ENCODE assay signal across 10 cellular contexts in the genomic region with DNA sequence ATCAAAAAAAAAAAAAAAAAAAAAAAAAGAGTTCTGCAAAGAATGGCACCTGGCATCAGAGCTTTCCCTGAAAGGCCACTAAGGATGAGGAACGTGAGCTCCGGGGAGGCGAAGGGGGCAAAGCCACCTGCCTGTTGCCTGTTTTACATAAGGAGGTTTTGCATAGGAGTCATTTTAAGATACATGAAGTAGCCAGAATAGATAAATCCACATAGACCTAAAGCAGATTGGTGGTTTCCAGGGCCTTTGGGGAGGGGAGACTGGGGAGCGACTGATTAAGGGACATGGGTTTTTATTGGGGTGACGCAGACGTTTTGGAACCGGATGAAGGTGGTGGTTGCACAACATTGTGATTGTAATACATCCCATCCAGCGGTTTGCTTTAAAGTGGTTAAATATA. TPM values are rescaled to one million over a fixed set of nuclear protein-coding genes. Genes with fewer than 3 reads are reported as not detected.
DNase-seq lines count a peak whose midpoint lies in the region; ATAC-seq and TF ChIP-seq lines count a peak whose summit lies in the region.
"Had no signal": no experiment of that assay in that cellular context is flagged by ENCODE, and none has a peak within 500 bp of the region (broad histone marks: within the 10 kb centered on the region; RNA-seq: fewer than 3 reads in every experiment).

No MANE protein-coding gene starts in this region.

- H3K4me1 ChIP-seq in mesenchymal stem cell (ENCODE audit: control insufficient read depth, insufficient read depth, low read depth, low read length) (peaks cover 72% of the 10 kb centered on the region), PC-9 (replicated peaks; ENCODE audit: insufficient read depth) (peaks cover 24% of the 10 kb centered on the region)

- H3K4ac ChIP-seq in mesenchymal stem cell (ENCODE audit: low read depth in 1 of 2, low read length in 2 of 2), result no peak overlapping the region

- H3F3A ChIP-seq in PC-9 (ENCODE audit: insufficient read depth, low read depth), result peaks cover 17% of the 10 kb centered on the region

- H2AFZ ChIP-seq in mesenchymal stem cell (ENCODE audit: low read depth, low read length) (no peak overlapping the region), PC-9 (no peak overlapping the region)

- intact Hi-C loops in PC-9 (cut with micrococcal nuclease; ENCODE audit: unreplicated experiment), result loop anchor here (10.0 kb wide), 1 partner anchor 220 kb away; no protein-coding TSS in a partner anchor

- H3K4me2 ChIP-seq in mesenchymal stem cell (ENCODE audit: low read length, poor library complexity, severe bottlenecking) (no peak overlapping the region), PC-9 (no peak overlapping the region)

- no peaks in the 10 kb centered on the region for H3K9me2 ChIP-seq in PC-9 (ENCODE audit: insufficient read depth)

- H3K79me2 ChIP-seq in PC-9 (ENCODE audit: low read depth), result peaks cover 86% of the 10 kb centered on the region

- no peak overlapping the region for H2AK5ac ChIP-seq in mesenchymal stem cell (ENCODE audit: low read length, severe bottlenecking)

- peaks cover 33% of the 10 kb centered on the region for H4K20me1 ChIP-seq in PC-9 (ENCODE audit: insufficient read depth)

- H3K27me3 ChIP-seq in mesenchymal stem cell (ENCODE audit: control insufficient read depth in 1 of 2, insufficient read depth in 1 of 2, low read length in 2 of 2) (no peaks in the 10 kb centered on the region), PC-9 (ENCODE audit: insufficient read depth, low read depth) (no peaks in the 10 kb centered on the region)

- ATAC-seq in GM21717 (IDR thresholded peaks at IDR 0.05; ENCODE audit: unreplicated experiment), result peak; percentile 51

- H4K91ac ChIP-seq in mesenchymal stem cell (ENCODE audit: low read length), result no peak overlapping the region

- POLR2A ChIA-PET in PC-9 (lab: Charles Lee; ENCODE audit: unreplicated experiment), result interaction anchor here (0.5 kb wide), 1 partner anchor 22 kb away, joined by 3 read pairs; no protein-coding TSS in a partner anchor

- no peak overlapping the region for H3K9ac ChIP-seq in mesenchymal stem cell (ENCODE audit: low read length)

- CTCF ChIA-PET in PC-9 (lab: Charles Lee), result interaction anchor here (0.8 kb wide), 1 partner anchor 27 kb away, joined by 5 read pairs; no protein-coding TSS in a partner anchor

- no peak overlapping the region for H4K8ac ChIP-seq in mesenchymal stem cell (ENCODE audit: low read length)

- H3K9me3 ChIP-seq in mesenchymal stem cell (ENCODE audit: control insufficient read depth, low read length) (no peaks in the 10 kb centered on the region), PC-9 (ENCODE audit: insufficient read depth, low read depth) (no peaks in the 10 kb centered on the region)

- peaks cover 35 to 55% of the 10 kb centered on the region in 2 experiments for H3K36me3 ChIP-seq in mesenchymal stem cell (ENCODE audit: control insufficient read depth in 1 of 2, insufficient read depth in 2 of 2, low read depth in 1 of 2, low read length in 2 of 2)
- H3K36me3 ChIP-seq in PC-9 (ENCODE audit: low read depth), result no peaks in the 10 kb centered on the region

- WGBS in mesenchymal stem cell, result 83% methylated on average over 8 of the region's 8 CpGs

- no peak overlapping the region for H3K14ac ChIP-seq in mesenchymal stem cell (ENCODE audit: low read length in 2 of 2)

- H2BK5ac ChIP-seq in mesenchymal stem cell (ENCODE audit: low read depth, low read length, poor library complexity, severe bottlenecking), result no peak overlapping the region

- H3K79me1 ChIP-seq in mesenchymal stem cell (replicated peaks; ENCODE audit: low read length, poor library complexity, severe bottlenecking), result no peaks in the 10 kb centered on the region

- no TSS peak for BruUV-seq in PC-9 (replicated peaks; lab: Mats Ljungman, UMichigan)

- DNase-seq in GM13976 (ENCODE audit: low spot score) (peak; percentile 74), LoVo (ENCODE audit: low spot score) (peak; percentile 56), mesenchymal stem cell (no peak), PC-9 (no peak), DMS53 treated with DMSO at 0.1 percent for 48 hours (lab: John Stamatoyannopoulos, UW; ENCODE audit: unreplicated experiment) (no peak), medulla oblongata (ENCODE audit: extremely low spot score) (no peak), HT-29 (ENCODE audit: low spot score) (no peak)
- DNase-seq: activated naive CD4-positive, alpha-beta T cell; NK-92 treated with Interleukin-12 subunit alpha and Interleukin-12 subunit beta, amount 100 ng/mL, for 24 hours had no signal

- no peak overlapping the region for H2BK120ac ChIP-seq in mesenchymal stem cell (ENCODE audit: low read depth, low read length)

- no peak overlapping the region for H3K23ac ChIP-seq in mesenchymal stem cell (ENCODE audit: low read length in 2 of 2)

- H3K18ac ChIP-seq in mesenchymal stem cell (ENCODE audit: low read depth in 1 of 2, low read length in 2 of 2), result no peak overlapping the region

- H3K4me3 ChIP-seq in mesenchymal stem cell (ENCODE audit: insufficient read depth in 1 of 2, low read depth in 1 of 2, low read length in 2 of 2) (no peak overlapping the region), PC-9 (no peak overlapping the region)

- in situ Hi-C loops in GM13976 (cut with MboI; ENCODE audit: low sequenced_read_pairs, unreplicated experiment), result no loop called here

- no peak overlapping the region for H2BK12ac ChIP-seq in mesenchymal stem cell (ENCODE audit: low read length in 2 of 2)

- H3K27ac ChIP-seq in mesenchymal stem cell (ENCODE audit: low read length, poor library complexity, severe bottlenecking) (peak overlapping the region; percentile 2), PC-9 (no peak overlapping the region)

- TF ChIP-seq CTCF in GM13976 (IDR thresholded peaks at IDR 0.05; ENCODE audit: borderline replicate concordance, control extremely low read depth, extremely low read depth, insufficient read depth, missing control alignments) (no peak), PC-9 (conservative IDR thresholded peaks at IDR 0.05) (no peak)

- H2BK15ac ChIP-seq in mesenchymal stem cell (ENCODE audit: low read depth, poor library complexity, severe bottlenecking), result no peak overlapping the region

RNA-seq across cellular contexts. Expression of gene NEK6, which starts 7.1 kb away (rescaled TPM):
- 99.8 TPM for polyA plus RNA-seq in mesenchymal stem cell (2013, experiment 1 of 2)
- polyA plus RNA-seq in mesenchymal stem cell (2013, experiment 2 of 2), result 97.5 TPM
- 48.1 and 57.9 TPM in 2 replicates for total RNA-seq in PC-9 (2021)
- total RNA-seq in HT-29 (2014; rRNA removed; shearing (Covaris generic)), result 17.0 and 22.1 TPM in 2 replicates

Comparison
In these comparisons a context has a peak if more than half of its experiments do, and no peak if none do; other contexts are left out.
1. DNase-seq: peak in GM13976 (single experiment) and LoVo (single experiment); none in mesenchymal stem cell (single experiment), PC-9 (0 of 2), DMS53 treated with DMSO at 0.1 percent for 48 hours (single experiment), medulla oblongata (single experiment) and HT-29 (single experiment).